Comparison of ENCODE assay signal across 29 cellular contexts in genomic region chr2:177188482-177189469, GRCh38. TPM values are rescaled to one million over a fixed set of nuclear protein-coding genes. Genes with fewer than 3 reads are reported as not detected.
A peak's percentile ranks its signal among the peaks of the same experiment; 100 is the strongest.
DNase-seq lines count a peak whose midpoint lies in the region; ATAC-seq and TF ChIP-seq lines count a peak whose summit lies in the region.
"Had no signal": no experiment of that assay in that cellular context is flagged by ENCODE, and none has a peak within 500 bp of the region (broad histone marks: within the 10 kb centered on the region; RNA-seq: fewer than 3 reads in every experiment).

No MANE protein-coding gene starts in this region.

- intact Hi-C loops in Right ventricle myocardium inferior (cut with DNase I), result no loop called here
- intact Hi-C loops in left ventricle myocardium inferior (cut with micrococcal nuclease), result no loop called here
- intact Hi-C loops in left colon (cut with DNase I, micrococcal nuclease), result no loop called here

- H3K9me3 ChIP-seq in left ventricle myocardium inferior (replicated peaks) (no peaks in the 10 kb centered on the region), SJCRH30 (replicated peaks) (no peaks in the 10 kb centered on the region)
- H3K9me3 ChIP-seq: BE2C, HAP-1 had no signal

- H3K27ac ChIP-seq in left ventricle myocardium inferior (replicated peaks) (no peak overlapping the region), SJCRH30 (peak overlapping the region; percentile 86)
- H3K27ac ChIP-seq: KMS-11 had no signal

- H3K4me1 ChIP-seq in left ventricle myocardium inferior (peaks cover 6% of the 10 kb centered on the region), SJCRH30 (peaks cover 42% of the 10 kb centered on the region)
- H3K4me1 ChIP-seq: BE2C, HAP-1 had no signal

- H3K27ac Mint-ChIP-seq in progenitor cell of endocrine pancreas, result peak overlapping the region; percentile 31
- H3K27ac Mint-ChIP-seq: CD14-positive monocyte; CD8-positive, alpha-beta memory T cell had no signal

- H3K27me3 Mint-ChIP-seq in progenitor cell of endocrine pancreas, result no peaks in the 10 kb centered on the region
- H3K27me3 Mint-ChIP-seq: CD8-positive, alpha-beta memory T cell had no signal

- no peaks in the 10 kb centered on the region for H3K36me3 ChIP-seq in left ventricle myocardium inferior
- no peaks in the 10 kb centered on the region for H3K36me3 ChIP-seq in SJCRH30
- H3K36me3 ChIP-seq: BE2C, HAP-1 had no signal

- H3K4me3 Mint-ChIP-seq in progenitor cell of endocrine pancreas (ENCODE audit: low read depth), result no peak overlapping the region
- H3K4me3 Mint-ChIP-seq: CD14-positive monocyte; CD8-positive, alpha-beta memory T cell had no signal

- H3K27me3 ChIP-seq in left ventricle myocardium inferior (ENCODE audit: low read depth), result no peaks in the 10 kb centered on the region
- no peaks in the 10 kb centered on the region for H3K27me3 ChIP-seq in SJCRH30
- H3K27me3 ChIP-seq: BE2C had no signal

- H3K4me1 Mint-ChIP-seq in progenitor cell of endocrine pancreas (ENCODE audit: low read depth), result peaks cover 9% of the 10 kb centered on the region

- H3K4me3 ChIP-seq in left ventricle myocardium inferior (no peak overlapping the region), SJCRH30 (no peak overlapping the region)
- H3K4me3 ChIP-seq: HAP-1 had no signal

- ATAC-seq in Right ventricle myocardium inferior (peak; percentile 16), left colon (peak; percentile 21), GM21723 (IDR thresholded peaks at IDR 0.05; ENCODE audit: unreplicated experiment) (no peak), GM19467 (IDR thresholded peaks at IDR 0.05; ENCODE audit: unreplicated experiment) (no peak)
- ATAC-seq: PC-3 had no signal

- H3K36me3 Mint-ChIP-seq in progenitor cell of endocrine pancreas (ENCODE audit: insufficient read depth), result no peaks in the 10 kb centered on the region
- H3K36me3 Mint-ChIP-seq: CD14-positive monocyte; CD8-positive, alpha-beta memory T cell had no signal

- TF ChIP-seq CTCF in left ventricle myocardium inferior (IDR thresholded peaks at IDR 0.05; ENCODE audit: borderline replicate concordance), result no peak
- no peak for TF ChIP-seq CTCF in progenitor cell of endocrine pancreas (IDR thresholded peaks at IDR 0.05; ENCODE audit: unreplicated experiment)

- no peak for DNase-seq in Right ventricle myocardium inferior (ENCODE audit: missing footprints)
- no peak for DNase-seq in left ventricle myocardium inferior
- DNase-seq in SJCRH30, result peak in 1 of 2 experiments; percentile 36
- DNase-seq in left colon, result no peak
- DNase-seq in progenitor cell of endocrine pancreas (ENCODE audit: low spot score, unreplicated experiment), result no peak
- no peak for DNase-seq in globus pallidus (ENCODE audit: low spot score)
- DNase-seq: 8988T; ACHN; BE2C; CD8-positive, alpha-beta memory T cell; DMS153; GOT3; IMR-90; MM.1S; NCI-H1417; NCI-H1694; NCI-H2081; NCI-H2171; NCI-H226; NCI-H510A; NCI-H774; NK-92 treated with Interleukin-12 subunit alpha and Interleukin-12 subunit beta, amount 100 ng/mL, for 24 hours; PC-3; Right ventricle myocardium superior had no signal

- H3K9me3 Mint-ChIP-seq in progenitor cell of endocrine pancreas (ENCODE audit: low read depth), result no peaks in the 10 kb centered on the region
- H3K9me3 Mint-ChIP-seq: CD8-positive, alpha-beta memory T cell had no signal

RNA-seq across cellular contexts. Expression of gene HNRNPA3, which starts 23.8 kb away (rescaled TPM):
- total RNA-seq in Right ventricle myocardium inferior (66.6 TPM), left ventricle myocardium inferior (73.2 TPM), left colon (100 to 1,000 TPM; 107 to 177 TPM), progenitor cell of endocrine pancreas (334 and 339 TPM in 2 replicates)
- 148 and 159 TPM in 2 replicates for total RNA-seq in SJCRH30 (2014; rRNA removed; shearing (Covaris generic))

Comparison
In these comparisons a context has a peak if more than half of its experiments do, and no peak if none do; other contexts are left out.
1. ATAC-seq: peak in Right ventricle myocardium inferior (single experiment) and left colon (single experiment); none in GM21723 (single experiment) and GM19467 (single experiment).